ENCODE assay signal across 20 cellular contexts in genomic region chr3:184743248-184743647, GRCh38. TPM values are rescaled to one million over a fixed set of nuclear protein-coding genes. Genes with fewer than 3 reads are reported as not detected.
A peak's percentile ranks its signal among the peaks of the same experiment; 100 is the strongest.
DNase-seq lines count a peak whose midpoint lies in the region; ATAC-seq, FAIRE-seq and TF ChIP-seq lines count a peak whose summit lies in the region.
"Had no signal": no experiment of that assay in that cellular context is flagged by ENCODE, and none has a peak within 500 bp of the region (broad histone marks: within the 10 kb centered on the region; RNA-seq: fewer than 3 reads in every experiment).

No MANE protein-coding gene starts in this region.

- BruUV-seq in GM12878 (replicated peaks; lab: Mats Ljungman, UMichigan), result no TSS peak

- CTCF ChIA-PET in GM12878 (lab: Yijun Ruan, JAX), result interaction anchor here (0.6 to 2.3 kb wide), 7 partner anchors 9 to 182 kb away, joined by 3 to 8 read pairs (median 3); partner anchors contain the start of gene EPHB3

- no peaks in the 10 kb centered on the region for H3K9me3 ChIP-seq in cardiac muscle cell (ENCODE audit: low read depth)
- no peaks in the 10 kb centered on the region for H3K9me3 ChIP-seq in GM12878 (replicated peaks; ENCODE audit: control insufficient read depth, insufficient read depth, low read length)
- H3K9me3 ChIP-seq in mesodermal cell (ENCODE audit: control insufficient read depth, low read length), result no peaks in the 10 kb centered on the region
- H3K9me3 ChIP-seq in spleen, result no peaks in the 10 kb centered on the region
- H3K9me3 ChIP-seq: A549, Caco-2, HAP-1 had no signal

- no peaks in the 10 kb centered on the region for H4K20me1 ChIP-seq in GM12878 (ENCODE audit: control insufficient read depth, insufficient read depth)

- no peak overlapping the region for H3K4me2 ChIP-seq in GM12878 (ENCODE audit: control insufficient read depth, insufficient read depth)
- H3K4me2 ChIP-seq: A549 had no signal

- no peak for TF ChIP-seq RAD21 in GM12878 (IDR thresholded peaks at IDR 0.05; ENCODE audit: insufficient read depth, low read depth, low read length)

- no peak for FAIRE-seq in GM12878 (lab: Jason Lieb, UNC)
- FAIRE-seq: A549, D721Med, G401.6, GM12892, GM18507 had no signal

- SMC1A ChIA-PET in GM12878 (lab: Charles Lee; ENCODE audit: uncharacterized antibody, unreplicated experiment), result interaction anchor here (0.9 to 2.2 kb wide), 3 partner anchors 19 to 35 kb away, joined by 3 to 8 read pairs (median 3); partner anchors contain the start of gene MAGEF1

- H3K4me1 ChIP-seq in cardiac muscle cell (ENCODE audit: low read depth), result peaks cover 27% of the 10 kb centered on the region
- H3K4me1 ChIP-seq in GM12878 (ENCODE audit: control insufficient read depth, insufficient read depth, low read length), result peaks cover 4% of the 10 kb centered on the region; the same call in 1 of the 2 replicates
- peaks cover 33% of the 10 kb centered on the region for H3K4me1 ChIP-seq in mesodermal cell (ENCODE audit: control insufficient read depth, insufficient read depth, low read length, poor library complexity, severe bottlenecking)
- peaks cover 0 to 2% (median under 1%) of the 10 kb centered on the region in 6 donors for H3K4me1 ChIP-seq in spleen
- H3K4me1 ChIP-seq: A549, Caco-2, HAP-1 had no signal

- H3K27ac ChIP-seq in cardiac muscle cell (peak overlapping the region; percentile 6), GM12878 (ENCODE audit: control insufficient read depth, insufficient read depth) (no peak overlapping the region), mesodermal cell (ENCODE audit: low read depth, low read length, severe bottlenecking) (peak overlapping the region; percentile 59), spleen (no peak overlapping the region)
- H3K27ac ChIP-seq: 22Rv1, A549, C4-2B, GM23248, HL-60 had no signal

- in situ Hi-C loops in GM12878 (cut with MboI), result no loop called here

- RAD21 ChIA-PET in GM12878 (lab: Charles Lee; ENCODE audit: unreplicated experiment), result interaction anchor here (1.3 kb wide), 1 partner anchor 182 kb away, joined by 3 read pairs; the partner anchor contains the start of gene EPHB3

- no peak for TF ChIP-seq EP300 in GM12878 (IDR thresholded peaks at IDR 0.05; ENCODE audit: borderline replicate concordance in 1 of 2, control insufficient read depth in 1 of 2, low read depth in 2 of 2, low read length in 2 of 2)

- POLR2A ChIA-PET in GM12878 (lab: Charles Lee), result interaction anchor here (0.7 to 0.8 kb wide), 2 partner anchors 11 to 13 kb away, joined by 3 to 4 read pairs; no protein-coding TSS in a partner anchor

- WGBS in GM12878 (ENCODE audit: insufficient coverage, insufficient replicate concordance, low lambda C conversion rate, missing lambda C conversion rate), result 27% methylated on average over 3 of the region's 3 CpGs
- 76% methylated on average over 2 of the region's 3 CpGs; no CpG with 5 or more reads in 1 of the 2 experiments for WGBS in mesodermal cell (ENCODE audit: insufficient coverage in 2 of 2), 2 experiments
- WGBS in spleen, 5 donors, result 68 to 88% (median 81%) methylated on average over 3 of the region's 3 CpGs

- DNase-seq in cardiac muscle cell (ENCODE audit: low read depth in 1 of 2, low spot score in 1 of 2) (no peak), left cardiac atrium (no peak), GM12878 (ENCODE audit: low read depth, low spot score) (no peak), spleen (no peak), hepatic stellate cell (ENCODE audit: low spot score) (no peak)
- DNase-seq in activated CD8-positive, alpha-beta memory T cell treated with anti-CD3 and anti-CD28 coated beads for 24 hours, result no peak
- DNase-seq: AML-193; Caco-2; CD4-positive, alpha-beta T cell; GM23248 had no signal

- TF ChIP-seq CTCF in cardiac muscle cell (IDR thresholded peaks at IDR 0.05; ENCODE audit: low read depth, low read length) (no peak), GM12878 (IDR thresholded peaks at IDR 0.05 in 2 of 3, conservative IDR thresholded peaks at IDR 0.05 in 1 of 3; ENCODE audit: control insufficient read depth in 2 of 3, extremely low read depth in 1 of 3, insufficient read depth in 1 of 3, low read depth in 3 of 3, low read length in 3 of 3) (no peak), spleen (IDR thresholded peaks at IDR 0.05 in 8 of 11, conservative IDR thresholded peaks at IDR 0.05 in 3 of 11) (no peak)

- H3K9ac ChIP-seq in GM12878 (ENCODE audit: control insufficient read depth, insufficient read depth, low read length), result no peak overlapping the region
- H3K9ac ChIP-seq: GM23248 had no signal

- intact Hi-C loops in left cardiac atrium (cut with DNase I) (no loop called here), GM12878 (cut with micrococcal nuclease; ENCODE audit: unreplicated experiment) (no loop called here), spleen (cut with DNase I; ENCODE audit: low total_unique reads) (no loop called here)

- TF ChIP-seq POLR2A in GM12878 (IDR thresholded peaks at IDR 0.05; ENCODE audit: low read depth, low read length), result no peak
- TF ChIP-seq POLR2A in spleen (IDR thresholded peaks at IDR 0.05), result no peak

- H2AFZ ChIP-seq in GM12878 (ENCODE audit: control insufficient read depth, low read depth, low read length), result no peak overlapping the region
- H2AFZ ChIP-seq: GM23248 had no signal

- ATAC-seq in left cardiac atrium (no peak), GM12878 (no peak)
- ATAC-seq: A549 had no signal

- H3K4me3 ChIP-seq in cardiac muscle cell, result no peak overlapping the region
- no peak overlapping the region for H3K4me3 ChIP-seq in GM12878
- no peak overlapping the region for H3K4me3 ChIP-seq in mesodermal cell (ENCODE audit: extremely low read depth, insufficient read depth, low read length, poor library complexity, severe bottlenecking)
- H3K4me3 ChIP-seq in spleen, result no peak overlapping the region
- H3K4me3 ChIP-seq: A549, GM23248, HAP-1 had no signal

- no peaks in the 10 kb centered on the region for H3K27me3 ChIP-seq in cardiac muscle cell
- no peaks in the 10 kb centered on the region for H3K27me3 ChIP-seq in GM12878 (replicated peaks in 1 of 2; ENCODE audit: control insufficient read depth in 2 of 2, insufficient read depth in 2 of 2, low read length in 1 of 2)
- peaks cover 0 to 20% (median 0%) of the 10 kb centered on the region in 7 donors for H3K27me3 ChIP-seq in spleen (replicated peaks in 1 of 7)

- H3K36me3 ChIP-seq in cardiac muscle cell (no peaks in the 10 kb centered on the region), GM12878 (ENCODE audit: control insufficient read depth in 2 of 2, insufficient read depth in 2 of 2, low read length in 1 of 2) (no peaks in the 10 kb centered on the region), mesodermal cell (ENCODE audit: control insufficient read depth, insufficient read depth, low read length) (no peaks in the 10 kb centered on the region), spleen (no peaks in the 10 kb centered on the region)
- H3K36me3 ChIP-seq: HAP-1 had no signal

- H3K79me2 ChIP-seq in GM12878 (ENCODE audit: control insufficient read depth, insufficient read depth, low read length), result no peaks in the 10 kb centered on the region

TF ChIP-seq in GM12878, 131 proteins besides CTCF, POLR2A, EP300 and RAD21:
- TF ChIP-seq SMARCA5 (IDR thresholded peaks at IDR 0.05) (0 out of 2 replicates have a peak, but pooled peaks have one; percentile 46), RAD51 (IDR thresholded peaks at IDR 0.05) (no peak)
TF ChIP-seq in GM12878: peak in this region for 1.

RNA-seq across cellular contexts. Expression of gene MAGEF1, which starts 31.4 kb away (rescaled TPM):
- 200 and 255 TPM in 2 replicates for total RNA-seq in cardiac muscle cell
- polyA plus RNA-seq in cardiac muscle cell, result 236 and 249 TPM in 2 replicates
- total RNA-seq in left cardiac atrium, result 10 to 100 TPM; 19.4 to 24.5 TPM
- total RNA-seq in GM12878 (2013; cell fraction: nucleolus; rRNA removed), result 11.0 and 11.1 TPM in 2 replicates
- total RNA-seq in GM12878 (2014; rRNA removed), result 29.1 and 33.2 TPM in 2 replicates
- total RNA-seq in GM12878 (2014; rRNA removed; fragmentation: Illumina TruSeq; extraction: Trizol), result 20.6 and 22.2 TPM in 2 replicates
- 29.5 and 33.1 TPM in 2 replicates for total RNA-seq in GM12878 (2021)
- 13.2 TPM for polyA plus RNA-seq in GM12878 (2011; ENCODE audit: low read depth)
- polyA plus RNA-seq in GM12878 (2011; rRNA removed), result 25.1 and 28.6 TPM in 2 replicates
- polyA plus RNA-seq in GM12878 (2011; cell fraction: cytosol; rRNA removed), result 15.5 and 22.0 TPM in 2 replicates
- polyA plus RNA-seq in GM12878 (2011; cell fraction: nucleus; rRNA removed), result 13.8 and 19.9 TPM in 2 replicates
- polyA plus RNA-seq in GM12878 (2012), result 17.6 and 24.6 TPM in 2 replicates
- 16.0 and 20.0 TPM in 2 replicates for polyA plus RNA-seq in GM12878 (2014; fragmentation: Illumina TruSeq; extraction: Trizol)
- polyA plus RNA-seq in GM12878 (2014; fragmentation: Nextera tagmentation; extraction: Ambion mirVana), result 1 to 10 TPM; 2.3 to 8.1 TPM
- polyA plus RNA-seq in GM12878 (2014; rRNA removed), result 44.5 and 44.8 TPM in 2 replicates
- 10 to 100 TPM; 54.3 to 62.2 TPM for polyA plus RNA-seq in GM12878 (2016; fragmentation: Nextera tagmentation; extraction: Ambion mirVana)
- 6.6 and 9.0 TPM in 2 replicates for polyA minus RNA-seq in GM12878 (2011; rRNA and poly(A)+ RNA removed)
- polyA minus RNA-seq in GM12878 (2011; cell fraction: cytosol; rRNA and poly(A)+ RNA removed), result 4.5 and 7.2 TPM in 2 replicates
- polyA minus RNA-seq in GM12878 (2011; cell fraction: nucleus; rRNA and poly(A)+ RNA removed), result 4.6 and 8.4 TPM in 2 replicates
- 47.9 TPM for polyA plus RNA-seq in mesodermal cell (2013, experiment 1 of 2)
- 47.0 TPM for polyA plus RNA-seq in mesodermal cell (2013, experiment 2 of 2)
- 10 to 100 TPM; 16.5 to 22.6 (median 19.0) TPM for total RNA-seq in spleen
- polyA plus RNA-seq in spleen, result 10 to 100 TPM; 36.2 to 42.1 (median 38.1) TPM

Comparison
In these comparisons a context has a peak if more than half of its experiments do, and no peak if none do; other contexts are left out.
1. H3K27ac ChIP-seq: peak in cardiac muscle cell (single experiment) and mesodermal cell (single experiment); none in GM12878 (single experiment) and spleen (0 of 8).